Comparison of ENCODE assay signal across 12 cellular contexts in genomic region chr5:149563461-149563860, GRCh38. TPM values are rescaled to one million over a fixed set of nuclear protein-coding genes. Genes with fewer than 3 reads are reported as not detected.
DNase-seq lines count a peak whose midpoint lies in the region; ATAC-seq and TF ChIP-seq lines count a peak whose summit lies in the region.
"Had no signal": no experiment of that assay in that cellular context is flagged by ENCODE, and none has a peak within 500 bp of the region (broad histone marks: within the 10 kb centered on the region; RNA-seq: fewer than 3 reads in every experiment).

No MANE protein-coding gene starts in this region.

- no peaks in the 10 kb centered on the region for H3K9me3 ChIP-seq in adrenal gland (replicated peaks in 1 of 3)
- H3K9me3 ChIP-seq in thyroid gland: no peaks in the 10 kb centered on the region
- H3K9me3 ChIP-seq: HAP-1 had no signal

- H3K4me3 Mint-ChIP-seq in activated T-cell treated with anti-CD3 and anti-CD28 coated beads, Interleukin-2, amount 50 U/mL, for 24 hours: no peak overlapping the region
- H3K4me3 Mint-ChIP-seq in activated T-cell treated with anti-CD3 and anti-CD28 coated beads, Interleukin-2, amount 50 U/mL, for 4 hours: no peak overlapping the region
- H3K4me3 Mint-ChIP-seq: B cell had no signal

- TF ChIP-seq POLR2A in adrenal gland (IDR thresholded peaks at IDR 0.05) (no peak), thyroid gland (IDR thresholded peaks at IDR 0.05) (no peak)

- TF ChIP-seq CTCF in adrenal gland (IDR thresholded peaks at IDR 0.05) (no peak), thyroid gland (IDR thresholded peaks at IDR 0.05) (no peak)

- intact Hi-C loops in adrenal gland (cut with DNase I) (loop anchor here in 1 of 2 donors (10.0 kb wide), 1 partner anchor 429 kb away; no protein-coding TSS in a partner anchor), thyroid gland (cut with DNase I) (loop anchor here (5.0 to 10.0 kb wide), 2 partner anchors 121 to 249 kb away; no protein-coding TSS in a partner anchor)

- WGBS in adrenal gland, 4 donors: 10 to 40% (median 24%) methylated on average over 2 of the region's 2 CpGs
- 72 to 75% methylated on average over 2 of the region's 2 CpGs for WGBS in thyroid gland, 2 donors

- no peaks in the 10 kb centered on the region for H3K27me3 ChIP-seq in adrenal gland
- no peaks in the 10 kb centered on the region for H3K27me3 ChIP-seq in thyroid gland

- H3K27ac ChIP-seq in adrenal gland: peak overlapping the region; percentile 53 to 85 (median 66)
- H3K27ac ChIP-seq in thyroid gland: peak overlapping the region in 2 of 3 donors; percentile 62 to 64
- H3K27ac ChIP-seq: WERI-Rb-1 had no signal

- H3K9me3 Mint-ChIP-seq in activated T-cell treated with anti-CD3 and anti-CD28 coated beads, Interleukin-2, amount 50 U/mL, for 24 hours: no peaks in the 10 kb centered on the region
- no peaks in the 10 kb centered on the region for H3K9me3 Mint-ChIP-seq in activated T-cell treated with anti-CD3 and anti-CD28 coated beads, Interleukin-2, amount 50 U/mL, for 4 hours

- H3K36me3 Mint-ChIP-seq in activated T-cell treated with anti-CD3 and anti-CD28 coated beads, Interleukin-2, amount 50 U/mL, for 24 hours (ENCODE audit: low read depth): no peaks in the 10 kb centered on the region
- no peaks in the 10 kb centered on the region for H3K36me3 Mint-ChIP-seq in activated T-cell treated with anti-CD3 and anti-CD28 coated beads, Interleukin-2, amount 50 U/mL, for 4 hours (ENCODE audit: insufficient read depth)

- H3K4me3 ChIP-seq in adrenal gland: no peak overlapping the region
- no peak overlapping the region for H3K4me3 ChIP-seq in thyroid gland (replicated peaks in 1 of 3)
- H3K4me3 ChIP-seq: HAP-1 had no signal

- no peak for ATAC-seq in activated T-cell treated with anti-CD3 and anti-CD28 coated beads, Interleukin-2, amount 50 U/mL, for 4 hours
- ATAC-seq in HG02840 (IDR thresholded peaks at IDR 0.05; ENCODE audit: low FRiP score, unreplicated experiment): no peak
- no peak for ATAC-seq in GM19023 (IDR thresholded peaks at IDR 0.05; ENCODE audit: unreplicated experiment)

- H3K4me1 Mint-ChIP-seq in activated T-cell treated with anti-CD3 and anti-CD28 coated beads, Interleukin-2, amount 50 U/mL, for 24 hours (ENCODE audit: low read depth): peaks cover 32% of the 10 kb centered on the region
- H3K4me1 Mint-ChIP-seq in activated T-cell treated with anti-CD3 and anti-CD28 coated beads, Interleukin-2, amount 50 U/mL, for 4 hours (ENCODE audit: low read depth): peaks cover 21% of the 10 kb centered on the region
- H3K4me1 Mint-ChIP-seq: B cell had no signal

- no peak for DNase-seq in activated T-cell treated with anti-CD3 and anti-CD28 coated beads, Interleukin-2, amount 50 U/mL, for 24 hours
- no peak for DNase-seq in activated T-cell treated with anti-CD3 and anti-CD28 coated beads, Interleukin-2, amount 50 U/mL, for 4 hours
- DNase-seq in adrenal gland (no peak), kidney tubule cell (ENCODE audit: low spot score) (peak; percentile 70), thyroid gland (no peak), DMS 273 treated with DMSO at 0.1 percent for 48 hours (lab: John Stamatoyannopoulos, UW) (no peak)
- DNase-seq: stimulated activated CD4-positive, alpha-beta T cell treated with anti-CD3 and anti-CD28 coated beads, Interleukin-12 subunit alpha, Interleukin-12 subunit beta, amount 100 ng/mL, for 4 hours; WERI-Rb-1 had no signal

- peak overlapping the region; percentile 63 for H3K27ac Mint-ChIP-seq in activated T-cell treated with anti-CD3 and anti-CD28 coated beads, Interleukin-2, amount 50 U/mL, for 24 hours
- H3K27ac Mint-ChIP-seq: B cell had no signal

- no peaks in the 10 kb centered on the region for H3K27me3 Mint-ChIP-seq in activated T-cell treated with anti-CD3 and anti-CD28 coated beads, Interleukin-2, amount 50 U/mL, for 24 hours
- no peaks in the 10 kb centered on the region for H3K27me3 Mint-ChIP-seq in activated T-cell treated with anti-CD3 and anti-CD28 coated beads, Interleukin-2, amount 50 U/mL, for 4 hours (ENCODE audit: low read depth)
- H3K27me3 Mint-ChIP-seq: B cell had no signal

- H3K36me3 ChIP-seq in adrenal gland (replicated peaks in 1 of 2) (no peaks in the 10 kb centered on the region), thyroid gland (no peaks in the 10 kb centered on the region)
- H3K36me3 ChIP-seq: HAP-1, WERI-Rb-1 had no signal

- H3K4me1 ChIP-seq in adrenal gland (replicated peaks in 1 of 2) (peaks cover 14 to 31% of the 10 kb centered on the region in 2 donors), thyroid gland (peaks cover 9 to 19% of the 10 kb centered on the region in 2 donors)

RNA-seq across cellular contexts. Expression of gene CSNK1A1, which starts 12.2 kb away (rescaled TPM):
- total RNA-seq in activated T-cell treated with anti-CD3 and anti-CD28 coated beads, Interleukin-2, amount 50 U/mL, for 4 hours: 100 to 1,000 TPM; 200 to 222 (median 212) TPM
- total RNA-seq in adrenal gland: 100 to 1,000 TPM; 165 to 301 (median 225) TPM
- 100 to 1,000 TPM in 1 of 3 donors, 10 to 100 TPM in 2; 51.0 to 234 (median 64.4) TPM for polyA plus RNA-seq in adrenal gland
- 100 to 1,000 TPM; 183 to 262 (median 202) TPM for total RNA-seq in thyroid gland

RNA-seq across cellular contexts. Expression of gene ARHGEF37, which starts 17.8 kb away (rescaled TPM):
- under 1 TPM; 0.08 to 0.53 (median 0.52) TPM for total RNA-seq in activated T-cell treated with anti-CD3 and anti-CD28 coated beads, Interleukin-2, amount 50 U/mL, for 4 hours
- total RNA-seq in adrenal gland (1 to 10 TPM; 1.8 to 8.4 (median 4.5) TPM), thyroid gland (1 to 10 TPM; 4.4 to 6.2 (median 5.5) TPM)
- polyA plus RNA-seq in adrenal gland: 1 to 10 TPM; 1.8 to 4.3 (median 2.3) TPM
